In genomic region chr12:132140918-132141841, GRCh38 we compare ENCODE assay signal across 17 cellular contexts.
"Had no signal": no experiment of that assay in that cellular context is flagged by ENCODE, and none has a peak within 500 bp of the region (broad histone marks: within the 10 kb centered on the region; RNA-seq: fewer than 3 reads in every experiment).

No MANE protein-coding gene starts in this region.

- H3K27me3 ChIP-seq: breast epithelium, left lung, transverse colon had no signal

- H3K9me3 ChIP-seq: breast epithelium, left lung, psoas muscle, transverse colon had no signal

- ATAC-seq: activated T-helper 17 cell treated with anti-CD3 and anti-CD28 coated beads, Interleukin-2, amount 50 U/mL, for 72 hours; left lung; psoas muscle; right cardiac atrium; T-cell had no signal

- DNase-seq: activated naive CD4-positive, alpha-beta T cell treated with anti-CD3 and anti-CD28 coated beads, Interleukin-2, amount 10 ng/mL, durations not matched to agents 7 days and 5 days; cortex of kidney; effector CD4-positive, alpha-beta T cell; midbrain; nephron progenitor cell; stimulated activated CD4-positive, alpha-beta T cell treated with anti-CD3 and anti-CD28 coated beads, Interleukin-15, amount 100 ng/mL, for 24 hours; stimulated activated CD4-positive, alpha-beta T cell treated with anti-CD3 and anti-CD28 coated beads, Interleukin-2, amount 100 ng/mL, for 48 hours; T-helper 9 cell; transverse colon had no signal

- H3K4me3 ChIP-seq: breast epithelium, left lung, psoas muscle, skin epidermis, transverse colon had no signal

- H3K27me3 Mint-ChIP-seq: activated T-helper 17 cell treated with anti-CD3 and anti-CD28 coated beads, Interleukin-2, amount 50 U/mL, for 72 hours; stimulated activated naive CD8-positive, alpha-beta T cell treated with anti-CD3 and anti-CD28 coated beads, Interleukin-15, Interleukin-2, amounts not matched to agents 100 ng/mL and 50 ng/mL, for 24 hours had no signal

- H3K27ac Mint-ChIP-seq: activated naive CD4-positive, alpha-beta T cell treated with anti-CD3 and anti-CD28 coated beads, Interleukin-2, amount 10 ng/mL, durations not matched to agents 7 days and 5 days; activated T-helper 17 cell treated with anti-CD3 and anti-CD28 coated beads, Interleukin-2, amount 50 U/mL, for 72 hours; nephron progenitor cell had no signal

- H3K9me3 Mint-ChIP-seq: activated T-helper 17 cell treated with anti-CD3 and anti-CD28 coated beads, Interleukin-2, amount 50 U/mL, for 72 hours; nephron progenitor cell; stimulated activated naive CD8-positive, alpha-beta T cell treated with anti-CD3 and anti-CD28 coated beads, Interleukin-15, Interleukin-2, amounts not matched to agents 100 ng/mL and 50 ng/mL, for 24 hours; T-cell had no signal

- H3K27ac ChIP-seq: breast epithelium, left lung, psoas muscle, skin epidermis, transverse colon had no signal
